Comparison of ENCODE assay signal across 14 cellular contexts in genomic region chr11:131036544-131036943, GRCh38.
DNase-seq lines count a peak whose midpoint lies in the region; ATAC-seq and TF ChIP-seq lines count a peak whose summit lies in the region.
"Had no signal": no experiment of that assay in that cellular context is flagged by ENCODE, and none has a peak within 500 bp of the region (broad histone marks: within the 10 kb centered on the region; RNA-seq: fewer than 3 reads in every experiment).

No MANE protein-coding gene starts in this region.

- no peak for TF ChIP-seq CTCF in neural cell (IDR thresholded peaks at IDR 0.05; ENCODE audit: poor library complexity, severe bottlenecking)
- TF ChIP-seq CTCF in MCF 10A (IDR thresholded peaks at IDR 0.05; ENCODE audit: unreplicated experiment): no peak

- no TSS peak for BruUV-seq in MCF 10A (replicated peaks; lab: Mats Ljungman, UMichigan)

- H4K20me1 ChIP-seq in neural cell (ENCODE audit: insufficient read depth): no peaks in the 10 kb centered on the region

- H3K27ac Mint-ChIP-seq in MCF 10A (ENCODE audit: low read depth, unreplicated experiment): no peak overlapping the region
- H3K27ac Mint-ChIP-seq: CD4-positive, alpha-beta memory T cell; GM23338 had no signal

- H3K36me3 Mint-ChIP-seq in MCF 10A (ENCODE audit: insufficient read depth, unreplicated experiment): no peaks in the 10 kb centered on the region
- H3K36me3 Mint-ChIP-seq: CD4-positive, alpha-beta memory T cell had no signal

- no peak for ATAC-seq in GM19455 (IDR thresholded peaks at IDR 0.05; ENCODE audit: unreplicated experiment)
- ATAC-seq: GM23338 had no signal

- no peaks in the 10 kb centered on the region for H3K36me3 ChIP-seq in neural cell (ENCODE audit: insufficient read depth, low read length)
- H3K36me3 ChIP-seq: BE2C had no signal

- no peaks in the 10 kb centered on the region for H3K9me3 ChIP-seq in neural cell (ENCODE audit: low read length)
- H3K9me3 ChIP-seq: BE2C had no signal

- DNase-seq in NCI-H748 (lab: John Stamatoyannopoulos, UW; ENCODE audit: unreplicated experiment): peak; percentile 17
- no peak for DNase-seq in NCI-H748 treated with DMSO at 0.1 percent for 48 hours (lab: John Stamatoyannopoulos, UW)
- DNase-seq in NCI-H2227 (lab: John Stamatoyannopoulos, UW; ENCODE audit: unreplicated experiment): peak; percentile 80
- peak; percentile 47 for DNase-seq in fibroblast of gingiva (ENCODE audit: low read depth)
- no peak for DNase-seq in MCF 10A (ENCODE audit: unreplicated experiment)
- DNase-seq: BE2C; CD4-positive, alpha-beta memory T cell; DND-41; GDM1; H7 had no signal

- CTCF ChIA-PET in MCF 10A (lab: Yijun Ruan, JAX): interaction anchor here (0.5 to 1.2 kb wide), 8 partner anchors 11 to 631 kb away, joined by 3 to 5 read pairs (median 3); no protein-coding TSS in a partner anchor

- no peaks in the 10 kb centered on the region for H3K9me3 Mint-ChIP-seq in MCF 10A (ENCODE audit: unreplicated experiment)

- no peak for TF ChIP-seq RAD21 in neural cell (conservative IDR thresholded peaks at IDR 0.05)

- no peak overlapping the region for H3K4me3 ChIP-seq in neural cell (ENCODE audit: low read length)
- H3K4me3 ChIP-seq: GM23338 had no signal

- H3K27me3 ChIP-seq in neural cell (ENCODE audit: insufficient read depth, low read depth, low read length): no peaks in the 10 kb centered on the region
- H3K27me3 ChIP-seq: BE2C had no signal

- intact Hi-C loops in MCF 10A (cut with micrococcal nuclease): no loop called here

- H3K9me2 ChIP-seq in neural cell (ENCODE audit: insufficient read depth, low read length): no peaks in the 10 kb centered on the region

- H3K9ac ChIP-seq in neural cell (ENCODE audit: low read length): no peak overlapping the region

- H3K4me1 Mint-ChIP-seq in MCF 10A (ENCODE audit: insufficient read depth, unreplicated experiment): peaks cover 24% of the 10 kb centered on the region
- H3K4me1 Mint-ChIP-seq: CD4-positive, alpha-beta memory T cell had no signal

- POLR2A ChIA-PET in MCF 10A (lab: Yijun Ruan, JAX): no interaction called here

- no peaks in the 10 kb centered on the region for H3K27me3 Mint-ChIP-seq in MCF 10A (ENCODE audit: insufficient read depth, unreplicated experiment)

- no peaks in the 10 kb centered on the region for H3K79me2 ChIP-seq in neural cell (replicated peaks; ENCODE audit: insufficient read depth, low read length)

- H3F3A ChIP-seq in neural cell (ENCODE audit: insufficient read depth, low read length, poor library complexity, severe bottlenecking): no peaks in the 10 kb centered on the region

- H3K27ac ChIP-seq in neural cell (ENCODE audit: low read length): no peak overlapping the region
- H3K27ac ChIP-seq: C4-2B had no signal

- no peak overlapping the region for H2AFZ ChIP-seq in neural cell (ENCODE audit: low read depth, low read length)
- H2AFZ ChIP-seq: GM23338 had no signal

- TF ChIP-seq EP300 in neural cell (conservative IDR thresholded peaks at IDR 0.05; ENCODE audit: poor library complexity, severe bottlenecking): no peak

- no peak overlapping the region for H3K4me3 Mint-ChIP-seq in MCF 10A (ENCODE audit: unreplicated experiment)
- H3K4me3 Mint-ChIP-seq: CD4-positive, alpha-beta memory T cell; GM23338 had no signal

- H3K4me2 ChIP-seq in neural cell (ENCODE audit: low read length): no peak overlapping the region
- H3K4me2 ChIP-seq: GM23338 had no signal

TF ChIP-seq in neural cell, 6 proteins besides CTCF, POLR2A, EP300 and RAD21:
- TF ChIP-seq SMC3 (conservative IDR thresholded peaks at IDR 0.05; ENCODE audit: poor library complexity) (no peak), POLR2AphosphoS5 (IDR thresholded peaks at IDR 0.05) (peak; percentile 66), EZH2 (IDR thresholded peaks at IDR 0.05; ENCODE audit: borderline replicate concordance, insufficient read depth, low read length, poor library complexity, severe bottlenecking) (no peak)
TF ChIP-seq in neural cell: peak in this region for 1.

Comparison
In these comparisons a context has a peak if more than half of its experiments do, and no peak if none do; other contexts are left out.
1. DNase-seq: peak in NCI-H748 (single experiment), NCI-H2227 (single experiment) and fibroblast of gingiva (single experiment); none in NCI-H748 treated with DMSO at 0.1 percent for 48 hours (single experiment) and MCF 10A (single experiment).